2 cellular contexts compared by ENCODE assay signal in the genomic region with DNA sequence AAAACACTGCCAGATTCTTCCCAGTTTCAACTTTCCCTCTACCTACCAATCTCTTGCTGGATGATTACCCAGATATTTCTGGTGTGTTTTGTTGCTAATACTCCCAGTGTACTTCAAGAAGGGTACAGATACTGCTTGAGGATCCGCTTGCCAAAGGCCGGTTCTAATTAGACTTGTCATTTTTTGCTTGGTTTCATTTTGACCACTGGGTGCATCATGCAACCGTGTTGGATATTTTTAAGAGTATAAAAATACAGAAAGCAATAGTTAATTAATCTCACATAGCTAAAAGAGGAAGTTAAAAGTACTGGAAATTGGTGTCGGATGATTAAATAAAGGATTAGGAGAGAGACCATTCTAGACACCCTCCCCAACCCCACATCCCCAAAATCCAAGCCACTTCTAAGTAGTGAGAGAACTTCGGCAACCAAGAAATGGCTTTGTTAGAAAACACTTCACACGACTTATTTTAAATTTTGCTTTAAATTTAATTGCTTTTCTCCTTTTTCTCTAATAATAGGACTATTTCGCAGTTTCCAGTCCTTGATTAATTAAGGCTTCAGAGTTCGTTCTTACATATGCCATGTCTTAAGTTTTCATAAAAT.
TF ChIP-seq lines count a peak whose summit lies in the region.

No MANE protein-coding gene starts in this region.

TF ChIP-seq in HepG2, 621 proteins besides CTCF, POLR2A, EP300 and RAD21:
- TF ChIP-seq NFATC3 (CRISPR knock-in tag; IDR thresholded peaks at IDR 0.05) (no peak), JARID2 (CRISPR knock-in tag; IDR thresholded peaks at IDR 0.05; ENCODE audit: insufficient replicate concordance) (no peak), CCDC6 (CRISPR knock-in tag; IDR thresholded peaks at IDR 0.05) (no peak), ARHGAP35 (CRISPR knock-in tag; IDR thresholded peaks at IDR 0.05; ENCODE audit: borderline replicate concordance) (no peak), ESRRA (CRISPR knock-in tag; IDR thresholded peaks at IDR 0.05; ENCODE audit: low read depth) (0 out of 2 replicates have a peak, but pooled peaks have one; percentile 13)
- TF ChIP-seq, protein P1, sequence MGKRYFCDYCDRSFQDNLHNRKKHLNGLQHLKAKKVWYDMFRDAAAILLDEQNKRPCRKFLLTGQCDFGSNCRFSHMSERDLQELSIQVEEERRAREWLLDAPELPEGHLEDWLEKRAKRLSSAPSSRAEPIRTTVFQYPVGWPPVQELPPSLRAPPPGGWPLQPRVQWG (CRISPR knock-in tag; IDR thresholded peaks at IDR 0.05; ENCODE audit: borderline replicate concordance, low read depth): no peak
- TF ChIP-seq, protein P2, sequence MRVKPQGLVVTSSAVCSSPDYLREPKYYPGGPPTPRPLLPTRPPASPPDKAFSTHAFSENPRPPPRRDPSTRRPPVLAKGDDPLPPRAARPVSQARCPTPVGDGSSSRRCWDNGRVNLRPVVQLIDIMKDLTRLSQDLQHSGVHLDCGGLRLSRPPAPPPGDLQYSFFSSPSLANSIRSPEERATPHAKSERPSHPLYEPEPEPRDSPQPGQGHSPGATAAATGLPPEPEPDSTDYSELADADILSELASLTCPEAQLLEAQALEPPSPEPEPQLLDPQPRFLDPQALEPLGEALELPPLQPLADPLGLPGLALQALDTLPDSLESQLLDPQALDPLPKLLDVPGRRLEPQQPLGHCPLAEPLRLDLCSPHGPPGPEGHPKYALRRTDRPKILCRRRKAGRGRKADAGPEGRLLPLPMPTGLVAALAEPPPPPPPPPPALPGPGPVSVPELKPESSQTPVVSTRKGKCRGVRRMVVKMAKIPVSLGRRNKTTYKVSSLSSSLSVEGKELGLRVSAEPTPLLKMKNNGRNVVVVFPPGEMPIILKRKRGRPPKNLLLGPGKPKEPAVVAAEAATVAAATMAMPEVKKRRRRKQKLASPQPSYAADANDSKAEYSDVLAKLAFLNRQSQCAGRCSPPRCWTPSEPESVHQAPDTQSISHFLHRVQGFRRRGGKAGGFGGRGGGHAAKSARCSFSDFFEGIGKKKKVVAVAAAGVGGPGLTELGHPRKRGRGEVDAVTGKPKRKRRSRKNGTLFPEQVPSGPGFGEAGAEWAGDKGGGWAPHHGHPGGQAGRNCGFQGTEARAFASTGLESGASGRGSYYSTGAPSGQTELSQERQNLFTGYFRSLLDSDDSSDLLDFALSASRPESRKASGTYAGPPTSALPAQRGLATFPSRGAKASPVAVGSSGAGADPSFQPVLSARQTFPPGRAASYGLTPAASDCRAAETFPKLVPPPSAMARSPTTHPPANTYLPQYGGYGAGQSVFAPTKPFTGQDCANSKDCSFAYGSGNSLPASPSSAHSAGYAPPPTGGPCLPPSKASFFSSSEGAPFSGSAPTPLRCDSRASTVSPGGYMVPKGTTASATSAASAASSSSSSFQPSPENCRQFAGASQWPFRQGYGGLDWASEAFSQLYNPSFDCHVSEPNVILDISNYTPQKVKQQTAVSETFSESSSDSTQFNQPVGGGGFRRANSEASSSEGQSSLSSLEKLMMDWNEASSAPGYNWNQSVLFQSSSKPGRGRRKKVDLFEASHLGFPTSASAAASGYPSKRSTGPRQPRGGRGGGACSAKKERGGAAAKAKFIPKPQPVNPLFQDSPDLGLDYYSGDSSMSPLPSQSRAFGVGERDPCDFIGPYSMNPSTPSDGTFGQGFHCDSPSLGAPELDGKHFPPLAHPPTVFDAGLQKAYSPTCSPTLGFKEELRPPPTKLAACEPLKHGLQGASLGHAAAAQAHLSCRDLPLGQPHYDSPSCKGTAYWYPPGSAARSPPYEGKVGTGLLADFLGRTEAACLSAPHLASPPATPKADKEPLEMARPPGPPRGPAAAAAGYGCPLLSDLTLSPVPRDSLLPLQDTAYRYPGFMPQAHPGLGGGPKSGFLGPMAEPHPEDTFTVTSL (CRISPR knock-in tag; IDR thresholded peaks at IDR 0.05; ENCODE audit: borderline replicate concordance): 0 out of 2 replicates have a peak, but pooled peaks have one; percentile 27
TF ChIP-seq in HepG2: peak in this region for 2.

TF ChIP-seq in HEK293T, 16 proteins besides CTCF, POLR2A, EP300 and RAD21:
- no peak for TF ChIP-seq ZNF384 (IDR thresholded peaks at IDR 0.05)
- TF ChIP-seq ELF4 (IDR thresholded peaks at IDR 0.05): no peak
- no peak for TF ChIP-seq FOXM1 (IDR thresholded peaks at IDR 0.05; ENCODE audit: borderline replicate concordance)
- TF ChIP-seq SUZ12 (IDR thresholded peaks at IDR 0.05): no peak
- TF ChIP-seq L3MBTL2 (conservative IDR thresholded peaks at IDR 0.05): no peak
- no peak for TF ChIP-seq FOXK2 (IDR thresholded peaks at IDR 0.05)
- TF ChIP-seq, protein P3, sequence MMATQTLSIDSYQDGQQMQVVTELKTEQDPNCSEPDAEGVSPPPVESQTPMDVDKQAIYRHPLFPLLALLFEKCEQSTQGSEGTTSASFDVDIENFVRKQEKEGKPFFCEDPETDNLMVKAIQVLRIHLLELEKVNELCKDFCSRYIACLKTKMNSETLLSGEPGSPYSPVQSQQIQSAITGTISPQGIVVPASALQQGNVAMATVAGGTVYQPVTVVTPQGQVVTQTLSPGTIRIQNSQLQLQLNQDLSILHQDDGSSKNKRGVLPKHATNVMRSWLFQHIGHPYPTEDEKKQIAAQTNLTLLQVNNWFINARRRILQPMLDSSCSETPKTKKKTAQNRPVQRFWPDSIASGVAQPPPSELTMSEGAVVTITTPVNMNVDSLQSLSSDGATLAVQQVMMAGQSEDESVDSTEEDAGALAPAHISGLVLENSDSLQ (IDR thresholded peaks at IDR 0.05): no peak
- TF ChIP-seq ARNT (IDR thresholded peaks at IDR 0.05): no peak
- no peak for TF ChIP-seq NFRKB (IDR thresholded peaks at IDR 0.05)
- TF ChIP-seq SP1 (IDR thresholded peaks at IDR 0.05): no peak
- no peak for TF ChIP-seq BHLHE40 (IDR thresholded peaks at IDR 0.05; ENCODE audit: borderline replicate concordance)
- TF ChIP-seq LEF1 (IDR thresholded peaks at IDR 0.05; ENCODE audit: borderline replicate concordance): no peak
- TF ChIP-seq CTBP1 (IDR thresholded peaks at IDR 0.05; ENCODE audit: borderline replicate concordance): no peak
- TF ChIP-seq HDGF (IDR thresholded peaks at IDR 0.05; ENCODE audit: borderline replicate concordance): no peak
- no peak for TF ChIP-seq TARDBP (IDR thresholded peaks at IDR 0.05)
- TF ChIP-seq FOXA1 (IDR thresholded peaks at IDR 0.05): no peak
